24 cellular contexts compared by ENCODE assay signal in the genomic region with DNA sequence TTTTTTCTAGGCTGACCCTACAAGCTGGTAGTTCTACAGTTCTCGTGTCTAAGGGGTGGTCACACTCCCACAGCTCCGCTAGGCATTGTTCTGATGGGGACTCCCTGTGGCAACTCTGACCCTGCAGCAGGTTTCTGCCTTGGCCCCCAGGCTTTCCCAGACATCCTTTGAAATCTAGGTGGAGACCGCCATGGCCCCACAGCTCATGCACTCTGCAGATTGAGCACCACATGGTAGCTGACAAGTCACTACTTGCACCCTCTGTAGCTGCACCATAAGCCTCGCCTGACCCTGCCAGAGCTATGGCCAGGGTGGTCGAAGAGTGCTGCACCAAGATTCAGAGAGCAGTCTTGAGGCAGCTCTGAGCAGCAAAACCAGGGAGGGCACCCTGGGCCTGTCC.
"Had no signal": no experiment of that assay in that cellular context is flagged by ENCODE, and none has a peak within 500 bp of the region (broad histone marks: within the 10 kb centered on the region; RNA-seq: fewer than 3 reads in every experiment).

No MANE protein-coding gene starts in this region.

- H3K4me3 Mint-ChIP-seq: dendritic cell treated with granulocyte-macrophage colony-stimulating factor and Interleukin-4, amounts not matched to agents 40 ng/mL and 50 ng/mL, for 4 days; effector memory CD8-positive, alpha-beta T cell; endodermal cell; mesothelial cell of epicardium had no signal

- H3K36me3 Mint-ChIP-seq: mesothelial cell of epicardium had no signal

- H3K4me1 ChIP-seq: colonic mucosa, esophagus squamous epithelium, gastrocnemius medialis, heart right ventricle, left lung, lower lobe of right lung had no signal

- H3K36me3 ChIP-seq: colonic mucosa, esophagus squamous epithelium, gastrocnemius medialis, heart right ventricle, left lung, lower lobe of right lung had no signal

- H3K9me3 ChIP-seq: colonic mucosa, esophagus squamous epithelium, gastrocnemius medialis, heart right ventricle, left lung, lower lobe of right lung had no signal

- H3K4me3 ChIP-seq: colonic mucosa, esophagus squamous epithelium, gastrocnemius medialis, heart right ventricle, left lung, lower lobe of right lung had no signal

- FAIRE-seq: endometrium, islet of Langerhans, keratinocyte had no signal

- DNase-seq: colonic mucosa; cortex of kidney; effector CD8-positive, alpha-beta T cell; effector memory CD8-positive, alpha-beta T cell; endodermal cell; erythroblast; esophagus squamous epithelium; foreskin fibroblast; foreskin melanocyte; gastrocnemius medialis; head of caudate nucleus; heart right ventricle; hippocampal formation; left cardiac atrium; left ventricle myocardium superior; lower lobe of right lung; mesenchymal stem cell had no signal

- H3K27ac Mint-ChIP-seq: dendritic cell treated with granulocyte-macrophage colony-stimulating factor and Interleukin-4, amounts not matched to agents 40 ng/mL and 50 ng/mL, for 4 days; effector memory CD8-positive, alpha-beta T cell; endodermal cell; mesothelial cell of epicardium had no signal

- H3K4me1 Mint-ChIP-seq: endodermal cell, mesothelial cell of epicardium had no signal

- H3K27me3 Mint-ChIP-seq: dendritic cell treated with granulocyte-macrophage colony-stimulating factor and Interleukin-4, amounts not matched to agents 40 ng/mL and 50 ng/mL, for 4 days; effector memory CD8-positive, alpha-beta T cell had no signal

- H3K27me3 ChIP-seq: colonic mucosa, esophagus squamous epithelium, gastrocnemius medialis, heart right ventricle, left lung had no signal

- H3K27ac ChIP-seq: colonic mucosa, epithelial cell of prostate, esophagus squamous epithelium, gastrocnemius medialis, heart right ventricle, left lung, lower lobe of right lung had no signal
